In the genomic region with DNA sequence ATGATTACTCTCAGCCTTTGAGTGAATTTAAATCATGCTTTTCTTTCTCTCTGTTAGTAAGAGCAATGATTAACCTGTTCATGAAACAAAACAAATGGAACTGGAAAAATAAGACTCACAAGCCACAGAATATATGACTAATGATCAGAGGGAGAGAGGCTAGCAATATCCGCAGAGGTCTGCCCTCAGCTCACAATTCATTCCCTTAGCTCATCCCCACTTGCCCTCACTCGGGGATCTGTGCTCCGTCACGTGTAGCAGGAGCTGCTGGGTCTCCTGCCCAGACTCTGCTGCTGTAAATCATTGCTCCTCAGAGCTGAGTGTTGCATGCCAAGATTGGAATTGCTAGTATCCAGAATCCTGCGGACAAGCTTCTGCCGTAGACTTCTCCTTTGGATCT, we compare ENCODE assay signal across 23 cellular contexts. TPM values are rescaled to one million over a fixed set of nuclear protein-coding genes. Genes with fewer than 3 reads are reported as not detected.
A peak's percentile ranks its signal among the peaks of the same experiment; 100 is the strongest.
DNase-seq lines count a peak whose midpoint lies in the region; ATAC-seq, FAIRE-seq and TF ChIP-seq lines count a peak whose summit lies in the region.
"Had no signal": no experiment of that assay in that cellular context is flagged by ENCODE, and none has a peak within 500 bp of the region (broad histone marks: within the 10 kb centered on the region; RNA-seq: fewer than 3 reads in every experiment).

No MANE protein-coding gene starts in this region.

- intact Hi-C loops in left lung (cut with DNase I): no loop called here

- H3K27ac Mint-ChIP-seq in astrocyte (ENCODE audit: unreplicated experiment): no peak overlapping the region
- H3K27ac Mint-ChIP-seq in CD8-positive, alpha-beta memory T cell: no peak overlapping the region

- H3K4me2 ChIP-seq in astrocyte (ENCODE audit: low read length): no peak overlapping the region
- H3K4me2 ChIP-seq: BLaER1 had no signal

- H3K36me3 Mint-ChIP-seq in astrocyte (ENCODE audit: low read depth, unreplicated experiment): no peaks in the 10 kb centered on the region
- peaks cover 0 to 13% (median 0%) of the 10 kb centered on the region in 3 donors for H3K36me3 Mint-ChIP-seq in CD8-positive, alpha-beta memory T cell

- TF ChIP-seq CTCF in astrocyte (IDR thresholded peaks at IDR 0.05; ENCODE audit: insufficient read depth, low read depth, low read length): no peak
- no peak for TF ChIP-seq CTCF in left lung (IDR thresholded peaks at IDR 0.05)

- H3K9me3 ChIP-seq in astrocyte (ENCODE audit: insufficient read depth, low read depth, low read length) (no peaks in the 10 kb centered on the region), left lung (no peaks in the 10 kb centered on the region)
- no peaks in the 10 kb centered on the region for H3K9me3 ChIP-seq in CD8-positive, alpha-beta memory T cell (ENCODE audit: low read length)
- H3K9me3 ChIP-seq: suprapubic skin had no signal

- no peaks in the 10 kb centered on the region for H3K4me1 Mint-ChIP-seq in astrocyte (ENCODE audit: low read depth, unreplicated experiment)
- H3K4me1 Mint-ChIP-seq in CD8-positive, alpha-beta memory T cell: no peaks in the 10 kb centered on the region

- no peak overlapping the region for H2AFZ ChIP-seq in astrocyte (ENCODE audit: low read depth, low read length)

- POLR2A ChIA-PET in CD8-positive, alpha-beta memory T cell (lab: Charles Lee): no interaction called here

- H3K4me1 ChIP-seq in astrocyte (ENCODE audit: insufficient read depth, low read length) (no peaks in the 10 kb centered on the region), left lung (no peaks in the 10 kb centered on the region)
- H3K4me1 ChIP-seq in CD8-positive, alpha-beta memory T cell (ENCODE audit: insufficient read depth, low read length): no peaks in the 10 kb centered on the region
- H3K4me1 ChIP-seq: BLaER1 had no signal

- H3K27me3 ChIP-seq in astrocyte (ENCODE audit: insufficient read depth, low read length) (peaks cover 3% of the 10 kb centered on the region), left lung (no peaks in the 10 kb centered on the region)
- H3K27me3 ChIP-seq in CD8-positive, alpha-beta memory T cell (ENCODE audit: insufficient read depth, low read length, poor library complexity, severe bottlenecking): no peaks in the 10 kb centered on the region
- H3K27me3 ChIP-seq: BLaER1, suprapubic skin had no signal

- H4K20me1 ChIP-seq in astrocyte (ENCODE audit: insufficient read depth, low read length): no peaks in the 10 kb centered on the region
- H4K20me1 ChIP-seq: BLaER1 had no signal

- H3K79me2 ChIP-seq in astrocyte (ENCODE audit: insufficient read depth, low read length): no peaks in the 10 kb centered on the region

- H3K36me3 ChIP-seq in astrocyte (ENCODE audit: insufficient read depth, low read length) (no peaks in the 10 kb centered on the region), left lung (no peaks in the 10 kb centered on the region)
- H3K36me3 ChIP-seq in CD8-positive, alpha-beta memory T cell (ENCODE audit: insufficient read depth, low read length): no peaks in the 10 kb centered on the region
- H3K36me3 ChIP-seq: BLaER1, suprapubic skin had no signal

- DNase-seq in GM04503 (ENCODE audit: low read depth) (peak; percentile 28), astrocyte (ENCODE audit: low read depth) (peak; percentile 43), left lung (no peak), stromal cell of bone marrow (ENCODE audit: low read depth) (peak; percentile 78), DMS53 treated with DMSO at 0.1 percent for 48 hours (lab: John Stamatoyannopoulos, UW; ENCODE audit: unreplicated experiment) (no peak), HPDE6-E6E7 (ENCODE audit: extremely low spot score) (no peak)
- no peak for DNase-seq in CD8-positive, alpha-beta memory T cell
- DNase-seq: activated CD4-positive, alpha-beta T cell treated with anti-CD3 and anti-CD28 coated beads, Interleukin-2, amount 50 U/mL, for 4 hours; activated naive CD4-positive, alpha-beta T cell; activated T-cell treated with anti-CD3 and anti-CD28 coated beads for 4 hours; DMS153; foreskin fibroblast; left ventricle myocardium superior; NCI-H1694; NCI-H446; occipital lobe; small intestine; stimulated activated CD4-positive, alpha-beta T cell treated with anti-CD3 and anti-CD28 coated beads, Interleukin-4, amount 100 ng/mL, for 1 hour had no signal

- no peak overlapping the region for H3K9ac ChIP-seq in astrocyte (ENCODE audit: low read length)
- H3K9ac ChIP-seq: BLaER1 had no signal

- peaks cover 7% of the 10 kb centered on the region for H3K9me3 Mint-ChIP-seq in astrocyte (ENCODE audit: unreplicated experiment)
- H3K9me3 Mint-ChIP-seq in CD8-positive, alpha-beta memory T cell: no peaks in the 10 kb centered on the region

- H3K4me3 ChIP-seq in astrocyte (ENCODE audit: insufficient read depth, low read depth, low read length): no peak overlapping the region
- H3K4me3 ChIP-seq in left lung: no peak overlapping the region
- no peak overlapping the region for H3K4me3 ChIP-seq in CD8-positive, alpha-beta memory T cell (ENCODE audit: low read length)
- H3K4me3 ChIP-seq: BLaER1, suprapubic skin had no signal

- CTCF ChIA-PET in CD8-positive, alpha-beta memory T cell (lab: Charles Lee): no interaction called here

- no peak for FAIRE-seq in astrocyte (lab: Jason Lieb, UNC)
- FAIRE-seq: colon, small intestine had no signal

- H3K4me3 Mint-ChIP-seq in astrocyte (ENCODE audit: unreplicated experiment): no peak overlapping the region
- no peak overlapping the region for H3K4me3 Mint-ChIP-seq in CD8-positive, alpha-beta memory T cell

- ATAC-seq in left lung (peak; percentile 45), HG03159 (IDR thresholded peaks at IDR 0.05; ENCODE audit: unreplicated experiment) (no peak)
- ATAC-seq: left ventricle myocardium superior had no signal

- no peaks in the 10 kb centered on the region for H3K27me3 Mint-ChIP-seq in astrocyte (ENCODE audit: low read depth, unreplicated experiment)
- H3K27me3 Mint-ChIP-seq in CD8-positive, alpha-beta memory T cell: no peaks in the 10 kb centered on the region

- no peak overlapping the region for H3K27ac ChIP-seq in astrocyte (ENCODE audit: low read depth, low read length)
- H3K27ac ChIP-seq in left lung: no peak overlapping the region
- no peak overlapping the region for H3K27ac ChIP-seq in CD8-positive, alpha-beta memory T cell (ENCODE audit: low read depth, low read length)
- H3K27ac ChIP-seq: BLaER1, RWPE1, suprapubic skin had no signal

RNA-seq across cellular contexts. Expression of a gene that starts 53.1 kb away (rescaled TPM):
- total RNA-seq in astrocyte (7.3 and 8.1 TPM in 2 replicates), left lung (10 to 100 TPM; 24.3 to 41.5 TPM)
- total RNA-seq in CD8-positive, alpha-beta memory T cell: 100 to 1,000 TPM; 106 to 112 TPM
- 218 TPM for polyA plus RNA-seq in CD8-positive, alpha-beta memory T cell

Comparison
In these comparisons a context has a peak if more than half of its experiments do, and no peak if none do; other contexts are left out.
1. DNase-seq: peak in GM04503 (single experiment), astrocyte (single experiment) and stromal cell of bone marrow (single experiment); none in left lung (0 of 2), DMS53 treated with DMSO at 0.1 percent for 48 hours (single experiment), HPDE6-E6E7 (single experiment) and CD8-positive, alpha-beta memory T cell (0 of 5).